In genomic region chr17:45132302-45132568, GRCh38 we compare ENCODE assay signal across 8 cellular contexts. TPM values are rescaled to one million over a fixed set of nuclear protein-coding genes. Genes with fewer than 3 reads are reported as not detected.
DNase-seq lines count a peak whose midpoint lies in the region; ATAC-seq, FAIRE-seq and TF ChIP-seq lines count a peak whose summit lies in the region.

Gene PLCD3, minus strand, starts transcription at chr17:45132515. Its CDS starts 105 bp downstream, at chr17:45132410.

- H3K4me2 ChIP-seq in PC-9: peak within 1 kb of the TSS; percentile 100

- ATAC-seq in natural killer cell: no peak

- H4K20me1 ChIP-seq in PC-9 (ENCODE audit: insufficient read depth): no peaks in the 10 kb centered on the region

- H3K79me2 ChIP-seq in PC-9 (ENCODE audit: low read depth): peaks cover 33% of the 10 kb centered on the region

- peaks cover 46% of the 10 kb centered on the region for H3F3A ChIP-seq in PC-9 (ENCODE audit: insufficient read depth, low read depth)

- H3K36me3 ChIP-seq in PC-9 (ENCODE audit: low read depth): no peaks in the 10 kb centered on the region

- BruUV-seq in PC-9 (replicated peaks; lab: Mats Ljungman, UMichigan): no TSS peak

- CTCF ChIA-PET in PC-9 (lab: Charles Lee): no interaction called here

- H3K4me1 ChIP-seq in PC-9 (replicated peaks; ENCODE audit: insufficient read depth): peaks cover 51% of the 10 kb centered on the region

- H3K9me2 ChIP-seq in PC-9 (ENCODE audit: insufficient read depth): no peaks in the 10 kb centered on the region

- TF ChIP-seq CTCF in PC-9 (conservative IDR thresholded peaks at IDR 0.05) (no peak), endothelial cell (IDR thresholded peaks at IDR 0.05; ENCODE audit: unreplicated experiment) (no peak), natural killer cell (IDR thresholded peaks at IDR 0.05) (no peak)

- H3K27ac Mint-ChIP-seq in endothelial cell (ENCODE audit: unreplicated experiment): no peak within 1 kb of the TSS
- peak within 1 kb of the TSS; percentile 82 to 88 for H3K27ac Mint-ChIP-seq in natural killer cell

- no peaks in the 10 kb centered on the region for H3K9me3 Mint-ChIP-seq in endothelial cell (ENCODE audit: unreplicated experiment)
- no peaks in the 10 kb centered on the region for H3K9me3 Mint-ChIP-seq in natural killer cell

- FAIRE-seq in frontal cortex (lab: Jason Lieb, UNC): no peak

- H3K9me3 ChIP-seq in PC-9 (ENCODE audit: insufficient read depth, low read depth): no peaks in the 10 kb centered on the region

- H3K27me3 Mint-ChIP-seq in endothelial cell (ENCODE audit: unreplicated experiment) (peaks cover 14% of the 10 kb centered on the region), natural killer cell (ENCODE audit: low read depth in 2 of 2) (peaks cover 0 to 3% of the 10 kb centered on the region in 2 donors)

- DNase-seq in PC-9 (no peak), endothelial cell (ENCODE audit: low spot score) (no peak), natural killer cell (no peak), OCI-M2 (lab: John Stamatoyannopoulos, UW; ENCODE audit: unreplicated experiment) (no peak), RKO (ENCODE audit: low spot score) (no peak), frontal cortex (ENCODE audit: low spot score in 2 of 2) (no peak), OCI-M1 (lab: John Stamatoyannopoulos, UW) (no peak)

- POLR2A ChIA-PET in PC-9 (lab: Charles Lee; ENCODE audit: unreplicated experiment): no interaction called here

- no peaks in the 10 kb centered on the region for H3K4me1 Mint-ChIP-seq in endothelial cell (ENCODE audit: unreplicated experiment)
- H3K4me1 Mint-ChIP-seq in natural killer cell: peaks cover 12 to 20% of the 10 kb centered on the region in 2 donors

- peak within 1 kb of the TSS; percentile 82 for H3K4me3 Mint-ChIP-seq in endothelial cell (ENCODE audit: unreplicated experiment)
- peak within 1 kb of the TSS; percentile 92 for H3K4me3 Mint-ChIP-seq in natural killer cell

- intact Hi-C loops in PC-9 (cut with micrococcal nuclease; ENCODE audit: unreplicated experiment) (loop anchor here (5.0 to 10.0 kb wide), 4 partner anchors 85 to 235 kb away; partner anchors contain the start of genes EFTUD2 and MAP3K14), natural killer cell (cut with micrococcal nuclease) (loop anchor here (2.0 kb wide), 2 partner anchors 71 to 357 kb away; partner anchors contain the start of gene NMT1)

- H3K36me3 Mint-ChIP-seq in endothelial cell (ENCODE audit: low read depth, unreplicated experiment) (no peaks in the 10 kb centered on the region), natural killer cell (no peaks in the 10 kb centered on the region)

- no peaks in the 10 kb centered on the region for H3K27me3 ChIP-seq in PC-9 (ENCODE audit: insufficient read depth, low read depth)

- peak within 1 kb of the TSS; percentile 96 for H2AFZ ChIP-seq in PC-9

- H3K4me3 ChIP-seq in GM08714 (ENCODE audit: low read length) (peak within 1 kb of the TSS; percentile 61), PC-9 (peak within 1 kb of the TSS; percentile 96)

- H3K27ac ChIP-seq in PC-9: peak within 1 kb of the TSS; percentile 55

RNA-seq across cellular contexts. Expression of gene PLCD3, which starts in this region (rescaled TPM):
- total RNA-seq in PC-9 (2021): 92.4 and 138 TPM in 2 replicates
- 9.7 TPM for total RNA-seq in endothelial cell (ENCODE audit: unreplicated experiment)
- 1 to 10 TPM; 2.5 to 2.9 (median 2.5) TPM for total RNA-seq in natural killer cell
- 0.82 TPM for total RNA-seq in frontal cortex
